In genomic region chr22:44243761-44244160, GRCh38 we compare ENCODE assay signal across 28 cellular contexts.
"Had no signal": no experiment of that assay in that cellular context is flagged by ENCODE, and none has a peak within 500 bp of the region (broad histone marks: within the 10 kb centered on the region; RNA-seq: fewer than 3 reads in every experiment).

No MANE protein-coding gene starts in this region.

- H3K4me1 Mint-ChIP-seq: activated B cell treated with CpG ODN at 0.5 μM for 24 hours; activated CD4-positive, alpha-beta memory T cell treated with anti-CD3 and anti-CD28 coated beads, Interleukin-2, amount 10 ng/mL, durations not matched to agents 7 days and 5 days; activated CD4-positive, alpha-beta T cell treated with anti-CD3 and anti-CD28 coated beads, Interleukin-2, amount 10 ng/mL, durations not matched to agents 24 days and 14 days; activated T-helper 17 cell treated with anti-CD3 and anti-CD28 coated beads, Interleukin-2, amount 50 U/mL, for 72 hours had no signal

- H3K4me3 Mint-ChIP-seq: activated B cell treated with CpG ODN at 0.5 μM for 24 hours; activated CD4-positive, alpha-beta memory T cell treated with anti-CD3 and anti-CD28 coated beads, Interleukin-2, amount 10 ng/mL, durations not matched to agents 7 days and 5 days; activated CD4-positive, alpha-beta T cell treated with anti-CD3 and anti-CD28 coated beads, Interleukin-2, amount 10 ng/mL, durations not matched to agents 24 days and 14 days; activated naive CD8-positive, alpha-beta T cell; activated T-cell treated with anti-CD3 and anti-CD28 coated beads, Interleukin-2, amount 50 U/mL, for 4 hours; activated T-helper 17 cell treated with anti-CD3 and anti-CD28 coated beads, Interleukin-2, amount 50 U/mL, for 72 hours; brain; T-helper 17 cell; T-helper 2 cell treated with Interferon-gamma antibody and Interleukin-4, amounts not matched to agents 5 μg/mL and 100 μg/mL, for 36 hours had no signal

- H3K9me3 ChIP-seq: ascending aorta, breast epithelium, colonic mucosa, esophagus squamous epithelium had no signal

- H3K36me3 ChIP-seq: ascending aorta, breast epithelium, cardiac muscle cell, colonic mucosa, esophagus squamous epithelium, WERI-Rb-1 had no signal

- H3K4me3 ChIP-seq: ascending aorta, breast epithelium, cardiac muscle cell, colonic mucosa, esophagus squamous epithelium, gastroesophageal sphincter had no signal

- H3K36me3 Mint-ChIP-seq: activated naive CD8-positive, alpha-beta T cell had no signal

- H3K4me1 ChIP-seq: ascending aorta, breast epithelium, colonic mucosa, gastroesophageal sphincter had no signal

- H3K9me3 Mint-ChIP-seq: activated B cell treated with CpG ODN at 0.5 μM for 24 hours; activated CD4-positive, alpha-beta memory T cell treated with anti-CD3 and anti-CD28 coated beads, Interleukin-2, amount 10 ng/mL, durations not matched to agents 7 days and 5 days; activated CD4-positive, alpha-beta T cell treated with anti-CD3 and anti-CD28 coated beads, Interleukin-2, amount 10 ng/mL, durations not matched to agents 24 days and 14 days; activated T-cell treated with anti-CD3 and anti-CD28 coated beads, Interleukin-2, amount 50 U/mL, for 4 hours; activated T-helper 17 cell treated with anti-CD3 and anti-CD28 coated beads, Interleukin-2, amount 50 U/mL, for 72 hours; T-helper 2 cell treated with Interferon-gamma antibody and Interleukin-4, amounts not matched to agents 5 μg/mL and 100 μg/mL, for 36 hours had no signal

- H3K27ac ChIP-seq: ascending aorta, breast epithelium, cardiac muscle cell, colonic mucosa, epithelial cell of prostate, esophagus squamous epithelium, gastroesophageal sphincter, WERI-Rb-1 had no signal

- H3K27me3 ChIP-seq: ascending aorta, cardiac muscle cell, colonic mucosa had no signal

- ATAC-seq: activated CD4-positive, CD25-positive, alpha-beta regulatory T cell treated with anti-CD3 and anti-CD28 coated beads, Interleukin-2, amount 50 U/mL, for 24 hours; activated T-cell treated with anti-CD3 and anti-CD28 coated beads, Interleukin-2, amount 50 U/mL, for 4 hours; activated T-helper 17 cell treated with anti-CD3 and anti-CD28 coated beads, Interleukin-2, amount 50 U/mL, for 72 hours; gastroesophageal sphincter; T-helper 17 cell had no signal

- DNase-seq: activated B cell treated with CpG ODN at 0.5 μM for 24 hours; activated CD4-positive, alpha-beta memory T cell treated with anti-CD3 and anti-CD28 coated beads, Interleukin-2, amount 10 ng/mL, durations not matched to agents 7 days and 5 days; activated CD4-positive, alpha-beta T cell treated with anti-CD3 and anti-CD28 coated beads, Interleukin-2, amount 10 ng/mL, durations not matched to agents 24 days and 14 days; activated effector memory CD4-positive, alpha-beta T cell treated with Interleukin-2 at 50 U/mL for 16 hours; activated gamma-delta T cell treated with Interleukin-2 at 50 U/mL for 16 hours; activated naive CD4-positive, alpha-beta T cell treated with anti-CD3 and anti-CD28 coated beads, Interleukin-2, amount 50 U/mL, for 16 hours; activated naive CD4-positive, alpha-beta T cell treated with Interleukin-2 at 50 U/mL for 16 hours; activated T-cell treated with anti-CD3 and anti-CD28 coated beads, Interleukin-2, amount 50 U/mL, for 4 hours; central memory CD4-positive, alpha-beta T cell; cerebellar nuclear complex; colonic mucosa; effector CD8-positive, alpha-beta T cell; esophagus squamous epithelium; foreskin melanocyte; T-helper 1 cell; T-helper 17 cell; T1000; WERI-Rb-1 had no signal

- H3K27ac Mint-ChIP-seq: activated B cell treated with CpG ODN at 0.5 μM for 24 hours; activated CD4-positive, alpha-beta memory T cell treated with anti-CD3 and anti-CD28 coated beads, Interleukin-2, amount 10 ng/mL, durations not matched to agents 7 days and 5 days; activated CD4-positive, alpha-beta T cell treated with anti-CD3 and anti-CD28 coated beads, Interleukin-2, amount 10 ng/mL, durations not matched to agents 24 days and 14 days; activated naive CD8-positive, alpha-beta T cell; activated T-helper 17 cell treated with anti-CD3 and anti-CD28 coated beads, Interleukin-2, amount 50 U/mL, for 72 hours; brain; T-helper 17 cell; T-helper 2 cell treated with Interferon-gamma antibody and Interleukin-4, amounts not matched to agents 5 μg/mL and 100 μg/mL, for 36 hours had no signal
